Comparison of ENCODE assay signal across 19 cellular contexts in the genomic region with DNA sequence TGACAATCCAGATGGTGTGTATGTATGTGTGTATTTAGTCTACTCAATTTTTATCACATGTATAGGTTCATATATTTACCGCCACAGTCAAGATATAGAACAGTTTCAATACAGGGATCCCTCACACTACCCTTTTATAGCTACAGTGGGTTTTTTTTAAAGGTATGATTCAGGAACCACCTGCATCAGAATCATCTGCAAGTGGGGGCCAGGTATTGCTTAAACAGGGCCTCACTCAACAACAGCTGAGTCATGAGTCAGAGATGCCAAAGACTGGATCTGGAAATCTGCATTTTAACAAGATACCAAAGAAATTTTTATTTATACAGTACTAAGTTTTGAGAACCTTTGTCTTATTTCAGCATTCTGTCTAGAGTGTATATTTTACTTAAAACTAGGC.
"Had no signal": no experiment of that assay in that cellular context is flagged by ENCODE, and none has a peak within 500 bp of the region (broad histone marks: within the 10 kb centered on the region; RNA-seq: fewer than 3 reads in every experiment).

No MANE protein-coding gene starts in this region.

- H3K36me3 ChIP-seq: gastrocnemius medialis, heart left ventricle, ovary, sigmoid colon, spleen, thoracic aorta, upper lobe of right lung had no signal

- DNase-seq: activated B cell treated with CpG ODN at 0.5 μM for 24 hours; activated CD4-positive, alpha-beta memory T cell treated with anti-CD3 and anti-CD28 coated beads for 36 hours; activated CD4-positive, alpha-beta T cell treated with anti-CD3 and anti-CD28 coated beads for 4 hours; activated T-cell treated with anti-CD3 and anti-CD28 coated beads for 4 hours; amniotic stem cell; effector memory CD8-positive, alpha-beta T cell; gastrocnemius medialis; heart left ventricle; kidney glomerular epithelial cell; mesenchymal stem cell; naive thymus-derived CD8-positive, alpha-beta T cell; ovary; psoas muscle; sigmoid colon; spleen; stimulated activated naive B cell treated with anti-CD40 and anti-IgM and Interleukin-4, amounts not matched to agents 10 μg/mL and 1 μg/mL and 100 μg/mL, for 72 hours; T-cell; upper lobe of right lung had no signal

- H3K4me3 ChIP-seq: gastrocnemius medialis, heart left ventricle, ovary, psoas muscle, sigmoid colon, spleen, thoracic aorta, upper lobe of right lung had no signal

- H3K4me1 ChIP-seq: gastrocnemius medialis, psoas muscle, sigmoid colon, spleen, upper lobe of right lung had no signal

- ATAC-seq: effector memory CD8-positive, alpha-beta T cell; gastrocnemius medialis; heart left ventricle; naive thymus-derived CD8-positive, alpha-beta T cell; psoas muscle; stimulated activated naive B cell treated with anti-CD40 and anti-IgM and Interleukin-4, amounts not matched to agents 10 μg/mL and 1 μg/mL and 100 μg/mL, for 72 hours; T-cell; upper lobe of right lung had no signal

- H3K27me3 ChIP-seq: gastrocnemius medialis, ovary, sigmoid colon, spleen, upper lobe of right lung had no signal

- H3K9me3 ChIP-seq: gastrocnemius medialis, ovary, psoas muscle, sigmoid colon, spleen, thoracic aorta, upper lobe of right lung had no signal

- H3K27ac ChIP-seq: gastrocnemius medialis, heart left ventricle, ovary, psoas muscle, sigmoid colon, spleen, thoracic aorta, upper lobe of right lung had no signal
